Comparison of ENCODE assay signal across 15 cellular contexts in the genomic region with DNA sequence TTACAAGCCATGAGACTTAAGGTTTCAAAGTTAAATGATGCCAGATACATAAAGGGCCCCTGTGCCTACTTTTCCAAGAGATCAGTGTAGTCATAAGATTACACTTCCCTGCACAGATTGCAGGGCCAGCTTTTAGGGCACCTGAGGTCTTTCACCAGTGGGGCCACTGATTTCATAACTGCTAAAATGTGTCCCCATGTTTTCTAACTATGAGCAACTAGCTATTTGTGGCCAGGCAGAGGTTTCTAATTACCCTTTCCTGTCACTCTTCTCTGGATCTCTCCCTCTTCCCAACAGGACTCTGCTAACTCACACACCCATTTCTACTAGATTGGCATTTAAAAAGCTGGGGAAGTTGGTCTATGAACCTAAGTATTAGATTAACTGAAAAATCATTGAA.
DNase-seq lines count a peak whose midpoint lies in the region; ATAC-seq, FAIRE-seq and TF ChIP-seq lines count a peak whose summit lies in the region.
"Had no signal": no experiment of that assay in that cellular context is flagged by ENCODE, and none has a peak within 500 bp of the region (broad histone marks: within the 10 kb centered on the region; RNA-seq: fewer than 3 reads in every experiment).

No MANE protein-coding gene starts in this region.

- H3K79me2 ChIP-seq in GM23338 (replicated peaks; ENCODE audit: insufficient read depth) (no peaks in the 10 kb centered on the region), smooth muscle cell (ENCODE audit: low read depth) (no peaks in the 10 kb centered on the region)

- ATAC-seq in GM23338 (no peak), T-helper 17 cell (no peak)

- TF ChIP-seq POLR2A in GM12891 (IDR thresholded peaks at IDR 0.05; ENCODE audit: low read depth, low read length) = no peak

- no peak overlapping the region for H3K9ac ChIP-seq in colonic mucosa (ENCODE audit: low read depth in 2 of 2, low read length in 2 of 2)
- H3K9ac ChIP-seq in smooth muscle cell (ENCODE audit: low read depth) = no peak overlapping the region
- H3K9ac ChIP-seq: SK-N-SH had no signal

- H3K9me3 ChIP-seq in T-helper 17 cell (ENCODE audit: control insufficient read depth, low read length, poor library complexity, severe bottlenecking) (no peaks in the 10 kb centered on the region), colonic mucosa (no peaks in the 10 kb centered on the region), smooth muscle cell (replicated peaks; ENCODE audit: low read depth) (no peaks in the 10 kb centered on the region)
- H3K9me3 ChIP-seq: MG63, SK-N-SH had no signal

- no peaks in the 10 kb centered on the region for H3K9me3 Mint-ChIP-seq in GM23338
- H3K9me3 Mint-ChIP-seq in osteocyte (ENCODE audit: unreplicated experiment) = no peaks in the 10 kb centered on the region

- intact Hi-C loops in colonic mucosa (cut with DNase I) = no loop called here

- DNase-seq in GM12891 (ENCODE audit: insufficient read length, low spot score) (no peak), GM23338 (ENCODE audit: low spot score) (no peak), T-helper 17 cell (no peak), osteocyte (ENCODE audit: extremely low spot score, unreplicated experiment) (no peak), ACHN (no peak), colonic mucosa (no peak), smooth muscle cell (lab: John Stamatoyannopoulos, UW; ENCODE audit: unreplicated experiment) (no peak), DMS79 treated with DMSO at 0.1 percent for 48 hours (lab: John Stamatoyannopoulos, UW) (no peak)
- DNase-seq: H7; MG63; NCI-H1694 treated with DMSO at 0.1 percent for 48 hours; NK-92 treated with Interleukin-12 subunit alpha and Interleukin-12 subunit beta, amount 100 ng/mL, for 24 hours; SHP77; SK-N-SH had no signal

- H3F3A ChIP-seq in GM23338 (replicated peaks; ENCODE audit: low read depth) = no peaks in the 10 kb centered on the region
- H3F3A ChIP-seq in smooth muscle cell (ENCODE audit: low read depth) = peaks cover 12% of the 10 kb centered on the region

- no peaks in the 10 kb centered on the region for H4K20me1 ChIP-seq in GM23338 (replicated peaks; ENCODE audit: insufficient read depth)
- no peaks in the 10 kb centered on the region for H4K20me1 ChIP-seq in smooth muscle cell (ENCODE audit: low read depth)

- no peak overlapping the region for H3K27ac Mint-ChIP-seq in GM23338
- peak overlapping the region; percentile 70 for H3K27ac Mint-ChIP-seq in T-helper 17 cell
- H3K27ac Mint-ChIP-seq in osteocyte (ENCODE audit: unreplicated experiment) = peak overlapping the region; percentile 37

- H3K4me1 ChIP-seq in GM23338 (ENCODE audit: insufficient read depth) (peaks cover 19% of the 10 kb centered on the region), colonic mucosa (no peaks in the 10 kb centered on the region), smooth muscle cell (ENCODE audit: low read depth) (peaks cover 15% of the 10 kb centered on the region)

- TF ChIP-seq CTCF in GM23338 (conservative IDR thresholded peaks at IDR 0.05; ENCODE audit: low read depth in 2 of 2) = no peak
- no peak for TF ChIP-seq CTCF in osteocyte (IDR thresholded peaks at IDR 0.05)
- no peak for TF ChIP-seq CTCF in colonic mucosa (IDR thresholded peaks at IDR 0.05)
- no peak for TF ChIP-seq CTCF in smooth muscle cell (IDR thresholded peaks at IDR 0.05; ENCODE audit: borderline replicate concordance, insufficient read depth, poor library complexity, severe bottlenecking)

- H3K27ac ChIP-seq in GM23338 (ENCODE audit: low read depth) (no peak overlapping the region), colonic mucosa (no peak overlapping the region), smooth muscle cell (ENCODE audit: low read depth) (no peak overlapping the region)

- H3K36me3 Mint-ChIP-seq in GM23338 (ENCODE audit: low read depth) = no peaks in the 10 kb centered on the region
- no peaks in the 10 kb centered on the region for H3K36me3 Mint-ChIP-seq in T-helper 17 cell (ENCODE audit: low read depth)
- peaks cover 2% of the 10 kb centered on the region for H3K36me3 Mint-ChIP-seq in osteocyte (ENCODE audit: unreplicated experiment)

- H3K4me1 Mint-ChIP-seq in GM23338 = peaks cover 18% of the 10 kb centered on the region
- H3K4me1 Mint-ChIP-seq in T-helper 17 cell = peaks cover 39% of the 10 kb centered on the region
- peaks cover 65% of the 10 kb centered on the region for H3K4me1 Mint-ChIP-seq in osteocyte (ENCODE audit: unreplicated experiment)

- H3K4me2 ChIP-seq in GM23338 (no peak overlapping the region), smooth muscle cell (no peak overlapping the region)
- H3K4me2 ChIP-seq: SK-N-SH had no signal

- in situ Hi-C loops in ACHN (cut with HindIII; ENCODE audit: low pct_ligation_motif_present, low pct_unique_long_range_greater_than_20kb, low sequenced_read_pairs) = no loop called here

- 0 out of 2 replicates have a peak overlapping the region, but pooled peaks have one; percentile 40 for H2AFZ ChIP-seq in GM23338
- no peak overlapping the region for H2AFZ ChIP-seq in smooth muscle cell (ENCODE audit: low read depth)

- H3K4me3 Mint-ChIP-seq in GM23338 = no peak overlapping the region
- H3K4me3 Mint-ChIP-seq in T-helper 17 cell = no peak overlapping the region
- H3K4me3 Mint-ChIP-seq in osteocyte (ENCODE audit: unreplicated experiment) = no peak overlapping the region

- H3K36me3 ChIP-seq in GM23338 (ENCODE audit: insufficient read depth) (no peaks in the 10 kb centered on the region), colonic mucosa (no peaks in the 10 kb centered on the region), smooth muscle cell (ENCODE audit: low read depth) (no peaks in the 10 kb centered on the region)
- H3K36me3 ChIP-seq: MG63 had no signal

- no peak overlapping the region for H3K4me3 ChIP-seq in GM23338
- H3K4me3 ChIP-seq in colonic mucosa = no peak overlapping the region
- no peak overlapping the region for H3K4me3 ChIP-seq in smooth muscle cell
- H3K4me3 ChIP-seq: MG63 had no signal

- peak; percentile 43 for FAIRE-seq in GM12891 (lab: Jason Lieb, UNC)
- FAIRE-seq: G401.6 had no signal

- no peaks in the 10 kb centered on the region; the same call in 1 of the 2 replicates for H3K9me2 ChIP-seq in GM23338 (ENCODE audit: insufficient read depth)
- H3K9me2 ChIP-seq: SK-N-SH had no signal

- no peaks in the 10 kb centered on the region for H3K27me3 Mint-ChIP-seq in GM23338 (ENCODE audit: insufficient read depth, low read depth, poor library complexity)
- no peaks in the 10 kb centered on the region for H3K27me3 Mint-ChIP-seq in T-helper 17 cell
- H3K27me3 Mint-ChIP-seq in osteocyte (ENCODE audit: unreplicated experiment) = no peaks in the 10 kb centered on the region

- H3K27me3 ChIP-seq in GM23338 (ENCODE audit: insufficient read depth) (no peaks in the 10 kb centered on the region), colonic mucosa (no peaks in the 10 kb centered on the region), smooth muscle cell (ENCODE audit: low read depth) (no peaks in the 10 kb centered on the region)
- H3K27me3 ChIP-seq: MG63 had no signal

TF ChIP-seq in GM12891, 5 proteins besides CTCF, POLR2A, EP300 and RAD21:
- TF ChIP-seq POU2F2 (IDR thresholded peaks at IDR 0.05; ENCODE audit: low read depth, low read length) (no peak), SPI1 (IDR thresholded peaks at IDR 0.05; ENCODE audit: low read depth, low read length) (no peak), TAF1 (IDR thresholded peaks at IDR 0.05; ENCODE audit: low read depth, low read length) (no peak), PAX5 (IDR thresholded peaks at IDR 0.05; ENCODE audit: insufficient read depth, low read length, severe bottlenecking) (no peak), POLR2AphosphoS5 (IDR thresholded peaks at IDR 0.05; ENCODE audit: low read depth, low read length) (no peak)

TF ChIP-seq in GM23338, 12 proteins besides CTCF, POLR2A, EP300 and RAD21 (continues in another document):
- TF ChIP-seq ZNF331 (CRISPR knock-in tag; IDR thresholded peaks at IDR 0.05; ENCODE audit: low read depth) = no peak
